ENCODE assay signal across 11 cellular contexts in genomic region chr3:130779031-130779430, GRCh38. TPM values are rescaled to one million over a fixed set of nuclear protein-coding genes. Genes with fewer than 3 reads are reported as not detected.
A peak's percentile ranks its signal among the peaks of the same experiment; 100 is the strongest.
DNase-seq lines count a peak whose midpoint lies in the region; ATAC-seq and TF ChIP-seq lines count a peak whose summit lies in the region.
"Had no signal": no experiment of that assay in that cellular context is flagged by ENCODE, and none has a peak within 500 bp of the region (broad histone marks: within the 10 kb centered on the region; RNA-seq: fewer than 3 reads in every experiment).

No MANE protein-coding gene starts in this region.

- ATAC-seq in GM18511 (IDR thresholded peaks at IDR 0.05; ENCODE audit: unreplicated experiment): peak; percentile 95
- ATAC-seq in GM21526 (IDR thresholded peaks at IDR 0.05; ENCODE audit: low FRiP score, unreplicated experiment): peak; percentile 84
- peak; percentile 93 for ATAC-seq in HG03159 (IDR thresholded peaks at IDR 0.05; ENCODE audit: unreplicated experiment)
- no peak for ATAC-seq in activated CD8-positive, alpha-beta T cell treated with anti-CD3 and anti-CD28 coated beads for 36 hours

- H3K4me3 Mint-ChIP-seq in activated CD8-positive, alpha-beta T cell treated with anti-CD3 and anti-CD28 coated beads for 36 hours: no peak overlapping the region
- H3K4me3 Mint-ChIP-seq in activated CD4-positive, alpha-beta memory T cell treated with anti-CD3 and anti-CD28 coated beads, Interleukin-2, amount 10 ng/mL, durations not matched to agents 7 days and 5 days: no peak overlapping the region
- H3K4me3 Mint-ChIP-seq in H9: no peak overlapping the region
- H3K4me3 Mint-ChIP-seq: activated B cell treated with CpG ODN at 0.5 μM for 24 hours had no signal

- no peak overlapping the region for H3K4ac ChIP-seq in H9 (ENCODE audit: low read depth, low read length)

- no CpG with 5 or more reads among the region's 1 CpG for WGBS in H9 (ENCODE audit: extremely low coverage, insufficient read length, low lambda C conversion rate)

- peaks cover 2% of the 10 kb centered on the region for H3K27me3 Mint-ChIP-seq in activated CD8-positive, alpha-beta T cell treated with anti-CD3 and anti-CD28 coated beads for 36 hours
- peaks cover 15% of the 10 kb centered on the region for H3K27me3 Mint-ChIP-seq in activated CD4-positive, alpha-beta memory T cell treated with anti-CD3 and anti-CD28 coated beads, Interleukin-2, amount 10 ng/mL, durations not matched to agents 7 days and 5 days
- H3K27me3 Mint-ChIP-seq in H9 (ENCODE audit: low read depth): no peaks in the 10 kb centered on the region

- H2BK20ac ChIP-seq in H9 (ENCODE audit: low read depth, low read length, poor library complexity, severe bottlenecking): no peak overlapping the region

- no peak overlapping the region for H3K14ac ChIP-seq in H9 (ENCODE audit: insufficient read depth, low read length)

- no peak overlapping the region for H3K9ac ChIP-seq in H9 (ENCODE audit: extremely low read depth, insufficient read length, low read length)

- no peak overlapping the region for H3K18ac ChIP-seq in H9 (ENCODE audit: insufficient read length, low read depth, low read length)

- H3K27me3 ChIP-seq in H9 (ENCODE audit: insufficient read depth, low read length): no peaks in the 10 kb centered on the region

- H4K8ac ChIP-seq in H9 (replicated peaks; ENCODE audit: insufficient read length, low read depth, low read length): no peak overlapping the region

- H3K27ac Mint-ChIP-seq in activated CD8-positive, alpha-beta T cell treated with anti-CD3 and anti-CD28 coated beads for 36 hours: no peak overlapping the region
- H3K27ac Mint-ChIP-seq in activated CD4-positive, alpha-beta memory T cell treated with anti-CD3 and anti-CD28 coated beads, Interleukin-2, amount 10 ng/mL, durations not matched to agents 7 days and 5 days: no peak overlapping the region
- H3K27ac Mint-ChIP-seq in H9: no peak overlapping the region
- H3K27ac Mint-ChIP-seq: activated B cell treated with CpG ODN at 0.5 μM for 24 hours had no signal

- H3K56ac ChIP-seq in H9 (ENCODE audit: insufficient read length, low read depth, low read length): no peak overlapping the region

- H3K79me2 ChIP-seq in H9 (ENCODE audit: insufficient read depth, low read length): no peaks in the 10 kb centered on the region

- no peak overlapping the region for H4K91ac ChIP-seq in H9 (ENCODE audit: insufficient read length, low read depth, low read length)

- no peak overlapping the region for H2AK5ac ChIP-seq in H9 (ENCODE audit: insufficient read length, low read length)

- H3K9me3 ChIP-seq in H9 (ENCODE audit: control insufficient read depth, low read depth, low read length): no peaks in the 10 kb centered on the region

- H3K23me2 ChIP-seq in H9 (ENCODE audit: insufficient read length, low read depth, low read length, poor library complexity, severe bottlenecking): no peaks in the 10 kb centered on the region

- TF ChIP-seq CTCF in activated CD8-positive, alpha-beta T cell treated with anti-CD3 and anti-CD28 coated beads for 36 hours (IDR thresholded peaks at IDR 0.05): no peak
- TF ChIP-seq CTCF in H9 (conservative IDR thresholded peaks at IDR 0.05): no peak

- H4K5ac ChIP-seq in H9 (ENCODE audit: insufficient read length, low read depth, low read length): no peak overlapping the region

- DNase-seq in NCI-H2227 (lab: John Stamatoyannopoulos, UW; ENCODE audit: unreplicated experiment): peak; percentile 57
- DNase-seq in activated CD8-positive, alpha-beta T cell treated with anti-CD3 and anti-CD28 coated beads for 36 hours: no peak
- DNase-seq in activated CD4-positive, alpha-beta memory T cell treated with anti-CD3 and anti-CD28 coated beads, Interleukin-2, amount 10 ng/mL, durations not matched to agents 7 days and 5 days: no peak
- DNase-seq in H9: no peak
- no peak for DNase-seq in UCSD-AML1 (lab: John Stamatoyannopoulos, UW; ENCODE audit: unreplicated experiment)
- DNase-seq: activated B cell treated with CpG ODN at 0.5 μM for 24 hours, erythroblast had no signal

- no peaks in the 10 kb centered on the region for H3K36me3 Mint-ChIP-seq in activated CD8-positive, alpha-beta T cell treated with anti-CD3 and anti-CD28 coated beads for 36 hours (ENCODE audit: low read depth)
- H3K36me3 Mint-ChIP-seq in activated CD4-positive, alpha-beta memory T cell treated with anti-CD3 and anti-CD28 coated beads, Interleukin-2, amount 10 ng/mL, durations not matched to agents 7 days and 5 days (ENCODE audit: low read depth): no peaks in the 10 kb centered on the region
- no peaks in the 10 kb centered on the region for H3K36me3 Mint-ChIP-seq in H9 (ENCODE audit: insufficient read depth in 1 of 3, low read depth in 3 of 3)

- H2AFZ ChIP-seq in H9 (ENCODE audit: low read length): no peak overlapping the region

- no peak overlapping the region for H2BK5ac ChIP-seq in H9 (ENCODE audit: insufficient read length, low read length)

- H3K4me1 ChIP-seq in H9 (ENCODE audit: insufficient read depth, low read length): no peaks in the 10 kb centered on the region

- no peak overlapping the region for H3T11ph ChIP-seq in H9 (ENCODE audit: low read length)

- H3K4me2 ChIP-seq in H9 (ENCODE audit: insufficient read depth, insufficient read length, low read length): no peak overlapping the region

- no peak overlapping the region for H2BK12ac ChIP-seq in H9 (ENCODE audit: insufficient read length, low read depth, low read length)

- no peak overlapping the region for H2BK120ac ChIP-seq in H9 (ENCODE audit: low read depth, low read length, poor library complexity, severe bottlenecking)

- H3K9me3 Mint-ChIP-seq in activated CD8-positive, alpha-beta T cell treated with anti-CD3 and anti-CD28 coated beads for 36 hours: no peaks in the 10 kb centered on the region
- no peaks in the 10 kb centered on the region for H3K9me3 Mint-ChIP-seq in activated CD4-positive, alpha-beta memory T cell treated with anti-CD3 and anti-CD28 coated beads, Interleukin-2, amount 10 ng/mL, durations not matched to agents 7 days and 5 days
- H3K9me3 Mint-ChIP-seq in H9: no peaks in the 10 kb centered on the region
- H3K9me3 Mint-ChIP-seq: activated B cell treated with CpG ODN at 0.5 μM for 24 hours had no signal

- H3K23ac ChIP-seq in H9 (ENCODE audit: insufficient read length, low read depth, low read length): no peak overlapping the region

- H3K79me1 ChIP-seq in H9 (ENCODE audit: insufficient read depth, low read depth, low read length, poor library complexity, severe bottlenecking): no peaks in the 10 kb centered on the region

- CTCF ChIA-PET in activated CD8-positive, alpha-beta T cell treated with anti-CD3 and anti-CD28 coated beads for 36 hours (lab: Charles Lee): no interaction called here
- CTCF ChIA-PET in activated CD4-positive, alpha-beta memory T cell treated with anti-CD3 and anti-CD28 coated beads, Interleukin-2, amount 10 ng/mL, durations not matched to agents 7 days and 5 days (lab: Charles Lee): no interaction called here

- H3K4me1 Mint-ChIP-seq in activated CD8-positive, alpha-beta T cell treated with anti-CD3 and anti-CD28 coated beads for 36 hours (ENCODE audit: low read depth): no peaks in the 10 kb centered on the region
- no peaks in the 10 kb centered on the region for H3K4me1 Mint-ChIP-seq in activated CD4-positive, alpha-beta memory T cell treated with anti-CD3 and anti-CD28 coated beads, Interleukin-2, amount 10 ng/mL, durations not matched to agents 7 days and 5 days
- no peaks in the 10 kb centered on the region for H3K4me1 Mint-ChIP-seq in H9
- H3K4me1 Mint-ChIP-seq: activated B cell treated with CpG ODN at 0.5 μM for 24 hours had no signal

- H3K27ac ChIP-seq in H9 (ENCODE audit: insufficient read length, low read depth, low read length): no peak overlapping the region
- H3K27ac ChIP-seq: HL-60 had no signal

- H4K20me1 ChIP-seq in H9 (ENCODE audit: control insufficient read depth, insufficient read depth, insufficient read length): no peaks in the 10 kb centered on the region

- H2BK15ac ChIP-seq in H9 (ENCODE audit: low read depth, low read length): no peak overlapping the region

- POLR2A ChIA-PET in activated CD8-positive, alpha-beta T cell treated with anti-CD3 and anti-CD28 coated beads for 36 hours (lab: Charles Lee): no interaction called here
- POLR2A ChIA-PET in activated CD4-positive, alpha-beta memory T cell treated with anti-CD3 and anti-CD28 coated beads, Interleukin-2, amount 10 ng/mL, durations not matched to agents 7 days and 5 days (lab: Charles Lee): no interaction called here

- intact Hi-C loops in activated CD8-positive, alpha-beta T cell treated with anti-CD3 and anti-CD28 coated beads for 36 hours (cut with micrococcal nuclease): no loop called here

RNA-seq across cellular contexts. Expression of gene PIK3R4, which starts 32.4 kb away (rescaled TPM):
- 10 to 100 TPM; 27.4 to 28.4 TPM for total RNA-seq in activated CD8-positive, alpha-beta T cell treated with anti-CD3 and anti-CD28 coated beads for 36 hours
- 10 to 100 TPM; 21.6 to 25.0 TPM for total RNA-seq in activated CD4-positive, alpha-beta memory T cell treated with anti-CD3 and anti-CD28 coated beads, Interleukin-2, amount 10 ng/mL, durations not matched to agents 7 days and 5 days
- total RNA-seq in H9 (2021): 28.6 and 37.0 TPM in 2 replicates
